8 cellular contexts compared by ENCODE assay signal in genomic region chr17:81508639-81509047, GRCh38. TPM values are rescaled to one million over a fixed set of nuclear protein-coding genes. Genes with fewer than 3 reads are reported as not detected.
DNase-seq lines count a peak whose midpoint lies in the region; TF ChIP-seq lines count a peak whose summit lies in the region.

No MANE protein-coding gene starts in this region.

- TF ChIP-seq CTCF in transverse colon (IDR thresholded peaks at IDR 0.05): no peak

- H3K4me3 ChIP-seq in ACC112 (ENCODE audit: low read depth, low read length) (peak overlapping the region; percentile 98), HUES64 (ENCODE audit: low read length) (peak overlapping the region; percentile 98), transverse colon (peak overlapping the region in 2 of 4 donors; percentile 82 to 87)

- peak overlapping the region; percentile 98; the same call in 1 of the 2 replicates for H3K9ac ChIP-seq in HUES64 (ENCODE audit: low read depth, low read length)

- H3K27me3 ChIP-seq in ACC112 (ENCODE audit: insufficient read depth, low read length): no peaks in the 10 kb centered on the region
- no peaks in the 10 kb centered on the region for H3K27me3 ChIP-seq in HUES64 (ENCODE audit: insufficient read depth, low read length)
- H3K27me3 ChIP-seq in transverse colon: no peaks in the 10 kb centered on the region

- peak overlapping the region; percentile 50; the same call in 1 of the 2 replicates for H3K27ac ChIP-seq in ACC112 (ENCODE audit: low read depth, low read length)
- peak overlapping the region; percentile 91; the same call in 1 of the 2 replicates for H3K27ac ChIP-seq in HUES64 (ENCODE audit: low read depth, low read length)
- peak overlapping the region; percentile 99 to 100 (median 100) for H3K27ac ChIP-seq in transverse colon

- 90% methylated on average over 8 of the region's 8 CpGs for WGBS in HUES64
- 33 to 67% methylated on average over 1 to 8 of the region's 8 CpGs for WGBS in transverse colon (ENCODE audit: low coverage in 1 of 2), 2 donors

- TF ChIP-seq POLR2A in transverse colon (IDR thresholded peaks at IDR 0.05): peak; percentile 28

- in situ Hi-C loops in transverse colon (cut with MboI; ENCODE audit: low pct_ligation_motif_present in 1 of 4, low pct_unique_long_range_greater_than_20kb in 1 of 4, low sequenced_read_pairs in 3 of 4): no loop called here

- H3K9me3 ChIP-seq in HUES64 (ENCODE audit: insufficient read depth, low read depth, low read length): no peaks in the 10 kb centered on the region
- H3K9me3 ChIP-seq in transverse colon: no peaks in the 10 kb centered on the region

- H2AFZ ChIP-seq in ACC112 (ENCODE audit: low read length, unreplicated experiment): no peak overlapping the region

- peak; percentile 40 for DNase-seq in amniotic epithelial cell (ENCODE audit: low read depth)
- peak; percentile 52 for DNase-seq in kidney glomerular epithelial cell (lab: John Stamatoyannopoulos, UW)
- no peak for DNase-seq in transverse colon
- no peak for DNase-seq in GDM1 (lab: John Stamatoyannopoulos, UW)
- no peak for DNase-seq in NCI-H187 treated with DMSO at 0.1 percent for 48 hours (lab: John Stamatoyannopoulos, UW)
- DNase-seq in NCI-H2029 (lab: John Stamatoyannopoulos, UW): no peak

- H3K4me1 ChIP-seq in ACC112 (ENCODE audit: control insufficient read depth, insufficient read depth, low read length, unreplicated experiment) (peaks cover 9% of the 10 kb centered on the region), HUES64 (ENCODE audit: insufficient read depth, low read length) (no peaks in the 10 kb centered on the region), transverse colon (peaks cover 7 to 19% (median 13%) of the 10 kb centered on the region in 4 donors)

- H3K36me3 ChIP-seq in ACC112 (ENCODE audit: insufficient read depth, low read length): peaks cover 39% of the 10 kb centered on the region
- H3K36me3 ChIP-seq in HUES64 (ENCODE audit: insufficient read depth, low read length): peaks cover 36% of the 10 kb centered on the region
- peaks cover 0 to 24% (median 17%) of the 10 kb centered on the region in 4 donors for H3K36me3 ChIP-seq in transverse colon

- TF ChIP-seq EP300 in transverse colon (IDR thresholded peaks at IDR 0.05; ENCODE audit: low read depth): no peak

- intact Hi-C loops in transverse colon (cut with DNase I; ENCODE audit: low total_unique reads): no loop called here

- H3K79me2 ChIP-seq in ACC112 (ENCODE audit: control insufficient read depth, insufficient read depth, low read length, unreplicated experiment): peaks cover 38% of the 10 kb centered on the region

RNA-seq across cellular contexts. Expression of gene ACTG1, which starts 4.0 kb away (rescaled TPM):
- polyA plus RNA-seq in HUES64 (2013, experiment 1 of 2): 2,066 TPM
- 2,328 TPM for polyA plus RNA-seq in HUES64 (2013, experiment 2 of 2)
- total RNA-seq in transverse colon: 1,000 to 10,000 TPM; 2,099 to 4,882 (median 4,009) TPM

RNA-seq across cellular contexts. Expression of gene FSCN2, which starts 19.5 kb away (rescaled TPM):
- polyA plus RNA-seq in HUES64 (2013, experiment 1 of 2): not detected
- not detected for polyA plus RNA-seq in HUES64 (2013, experiment 2 of 2)
- 10 to 100 TPM in 2 of 4 donors, 1 to 10 TPM in 2; 2.3 to 36.4 (median 17.2) TPM for total RNA-seq in transverse colon

RNA-seq across cellular contexts. Expression of gene FAAP100, which starts 43.5 kb away (rescaled TPM):
- 22.5 TPM for polyA plus RNA-seq in HUES64 (2013, experiment 1 of 2)
- 20.7 TPM for polyA plus RNA-seq in HUES64 (2013, experiment 2 of 2)
- total RNA-seq in transverse colon: 10 to 100 TPM; 26.2 to 90.5 (median 37.4) TPM

Comparison
In these comparisons a context has a peak if more than half of its experiments do, and no peak if none do; other contexts are left out.
1. DNase-seq: peak in amniotic epithelial cell (single experiment) and kidney glomerular epithelial cell (single experiment); none in transverse colon (single experiment), GDM1 (single experiment), NCI-H187 treated with DMSO at 0.1 percent for 48 hours (single experiment) and NCI-H2029 (single experiment).
2. Peak in every context shown above with its lines, with median percentiles within 50 percentile points of each other: H3K27ac ChIP-seq.